1 cellular context compared by ENCODE assay signal in genomic region chr7:7772385-7772784, GRCh38.
TF ChIP-seq lines count a peak whose summit lies in the region.

No MANE protein-coding gene starts in this region.

TF ChIP-seq in IMR-90, 13 proteins besides CTCF, POLR2A, EP300 and RAD21:
- no peak for TF ChIP-seq BHLHE40 (IDR thresholded peaks at IDR 0.05; ENCODE audit: low read depth, low read length)
- no peak for TF ChIP-seq FOS (IDR thresholded peaks at IDR 0.05; ENCODE audit: low read depth, low read length)
- no peak for TF ChIP-seq CEBPB (IDR thresholded peaks at IDR 0.05; ENCODE audit: low read depth, low read length)
- TF ChIP-seq SMC3 (IDR thresholded peaks at IDR 0.05; ENCODE audit: low read depth, low read length) = no peak
- no peak for TF ChIP-seq NFE2L2 (IDR thresholded peaks at IDR 0.05; ENCODE audit: low read depth, low read length)
- no peak for TF ChIP-seq MXI1 (IDR thresholded peaks at IDR 0.05; ENCODE audit: borderline replicate concordance, low read depth, low read length)
- TF ChIP-seq CHD1 (IDR thresholded peaks at IDR 0.05; ENCODE audit: low read depth, low read length) = no peak
- no peak for TF ChIP-seq MAFK (IDR thresholded peaks at IDR 0.05; ENCODE audit: low read depth, low read length)
- no peak for TF ChIP-seq ELK1 (IDR thresholded peaks at IDR 0.05; ENCODE audit: borderline replicate concordance, low read depth, low read length)
- no peak for TF ChIP-seq RFX5 (IDR thresholded peaks at IDR 0.05; ENCODE audit: low read depth, low read length)
- TF ChIP-seq USF2 (IDR thresholded peaks at IDR 0.05; ENCODE audit: low read depth, low read length) = no peak
- TF ChIP-seq RCOR1 (IDR thresholded peaks at IDR 0.05; ENCODE audit: insufficient replicate concordance, low read length) = no peak
- no peak for TF ChIP-seq MAZ (IDR thresholded peaks at IDR 0.05; ENCODE audit: borderline replicate concordance, low read depth, low read length)
